11 cellular contexts compared by ENCODE assay signal in genomic region chr20:14902432-14903089, GRCh38.
DNase-seq lines count a peak whose midpoint lies in the region; ATAC-seq and TF ChIP-seq lines count a peak whose summit lies in the region.
"Had no signal": no experiment of that assay in that cellular context is flagged by ENCODE, and none has a peak within 500 bp of the region (broad histone marks: within the 10 kb centered on the region; RNA-seq: fewer than 3 reads in every experiment).

No MANE protein-coding gene starts in this region.

- H3K27me3 ChIP-seq in ovary: no peaks in the 10 kb centered on the region

- H3K27me3 Mint-ChIP-seq in naive thymus-derived CD8-positive, alpha-beta T cell: no peaks in the 10 kb centered on the region
- H3K27me3 Mint-ChIP-seq: activated T-cell treated with anti-CD3 and anti-CD28 coated beads, Interleukin-2, amount 50 U/mL, for 24 hours had no signal

- POLR2A ChIA-PET in naive thymus-derived CD8-positive, alpha-beta T cell (lab: Charles Lee): no interaction called here

- intact Hi-C loops in ovary (cut with DNase I): no loop called here

- DNase-seq in RPMI8226 (peak; percentile 67), ovary (no peak), T-helper 2 cell (no peak)
- DNase-seq in stimulated activated CD4-positive, alpha-beta T cell treated with anti-CD3 and anti-CD28 coated beads, Interleukin-4, amount 100 ng/mL, for 1 hour: no peak
- no peak for DNase-seq in naive thymus-derived CD8-positive, alpha-beta T cell
- DNase-seq: activated T-cell treated with anti-CD3 and anti-CD28 coated beads, Interleukin-2, amount 50 U/mL, for 24 hours; foreskin fibroblast; Kasumi-1 had no signal

- no peaks in the 10 kb centered on the region for H3K36me3 ChIP-seq in ovary

- peak; percentile 98 for ATAC-seq in GM18867 (IDR thresholded peaks at IDR 0.05; ENCODE audit: unreplicated experiment)
- peak; percentile 97 for ATAC-seq in GM21529 (IDR thresholded peaks at IDR 0.05; ENCODE audit: unreplicated experiment)
- peak; percentile 90 for ATAC-seq in HG03103 (IDR thresholded peaks at IDR 0.05; ENCODE audit: low read depth, unreplicated experiment)
- ATAC-seq in naive thymus-derived CD8-positive, alpha-beta T cell: no peak

- no peaks in the 10 kb centered on the region for H3K9me3 ChIP-seq in ovary

- no peaks in the 10 kb centered on the region for H3K4me1 ChIP-seq in ovary (ENCODE audit: insufficient read depth)

- peaks cover 0 to 18% (median 0%) of the 10 kb centered on the region in 9 donors for H3K9me3 Mint-ChIP-seq in naive thymus-derived CD8-positive, alpha-beta T cell

- no peak overlapping the region for H3K4me3 ChIP-seq in ovary

- H3K4me1 Mint-ChIP-seq in naive thymus-derived CD8-positive, alpha-beta T cell: no peaks in the 10 kb centered on the region

- WGBS in ovary, 3 donors: 74 to 81% (median 75%) methylated on average over 4 of the region's 4 CpGs

- H3K4me3 Mint-ChIP-seq in naive thymus-derived CD8-positive, alpha-beta T cell: no peak overlapping the region
- H3K4me3 Mint-ChIP-seq: activated T-cell treated with anti-CD3 and anti-CD28 coated beads, Interleukin-2, amount 50 U/mL, for 24 hours had no signal

- H3K27ac ChIP-seq in ovary: no peak overlapping the region

- no peaks in the 10 kb centered on the region for H3K36me3 Mint-ChIP-seq in naive thymus-derived CD8-positive, alpha-beta T cell

- peak overlapping the region in 1 of 10 donors; percentile 10 for H3K27ac Mint-ChIP-seq in naive thymus-derived CD8-positive, alpha-beta T cell
- H3K27ac Mint-ChIP-seq: activated T-cell treated with anti-CD3 and anti-CD28 coated beads, Interleukin-2, amount 50 U/mL, for 24 hours had no signal

- no peak for TF ChIP-seq EP300 in ovary (IDR thresholded peaks at IDR 0.05)

- no peak for TF ChIP-seq POLR2A in ovary (IDR thresholded peaks at IDR 0.05)

- no peak for TF ChIP-seq CTCF in ovary (IDR thresholded peaks at IDR 0.05)

Comparison
In these comparisons a context has a peak if more than half of its experiments do, and no peak if none do; other contexts are left out.
1. ATAC-seq: peak in GM18867 (single experiment), GM21529 (single experiment) and HG03103 (single experiment); none in naive thymus-derived CD8-positive, alpha-beta T cell (0 of 2).